In genomic region chr3:65385805-65386204, GRCh38 we compare ENCODE assay signal across 24 cellular contexts.
"Had no signal": no experiment of that assay in that cellular context is flagged by ENCODE, and none has a peak within 500 bp of the region (broad histone marks: within the 10 kb centered on the region; RNA-seq: fewer than 3 reads in every experiment).

No MANE protein-coding gene starts in this region.

- H3K27me3 ChIP-seq: breast epithelium, gastrocnemius medialis, neutrophil, stomach, suprapubic skin, tibial artery had no signal

- DNase-seq: activated B cell treated with CpG ODN at 0.5 μM for 24 hours; activated CD4-positive, alpha-beta T cell treated with anti-CD3 and anti-CD28 coated beads, Interleukin-2, amount 50 U/mL, for 1 hour; activated CD8-positive, alpha-beta T cell treated with anti-CD3 and anti-CD28 coated beads for 36 hours; activated gamma-delta T cell treated with Interleukin-2 at 50 U/mL for 16 hours; activated naive CD8-positive, alpha-beta T cell treated with anti-CD3 and anti-CD28 coated beads, Interleukin-2, amount 50 U/mL, for 24 hours; activated T-cell treated with anti-CD3 and anti-CD28 coated beads, Interleukin-2, amount 50 U/mL, for 4 hours; central memory CD4-positive, alpha-beta T cell; effector CD8-positive, alpha-beta T cell; gastrocnemius medialis; immature natural killer cell; lower lobe of right lung; mucosa of descending colon; stimulated activated CD4-positive, alpha-beta T cell treated with anti-CD3 and anti-CD28 coated beads, Interleukin-15, amount 100 ng/mL, for 24 hours; stimulated activated CD4-positive, alpha-beta T cell treated with anti-CD3 and anti-CD28 coated beads, Interleukin-2, amount 100 ng/mL, for 24 hours; stimulated activated naive B cell treated with anti-CD40 and anti-IgM and Interleukin-4, amounts not matched to agents 10 μg/mL and 1 μg/mL and 100 μg/mL, for 72 hours; stomach; T-helper 1 cell; tibial artery had no signal

- H3K4me1 ChIP-seq: breast epithelium, gastrocnemius medialis, lower lobe of right lung, stomach, suprapubic skin, tibial artery had no signal

- H3K4me3 ChIP-seq: breast epithelium, gastrocnemius medialis, lower lobe of right lung, mucosa of descending colon, stomach, suprapubic skin, tibial artery had no signal

- H3K27ac ChIP-seq: breast epithelium, epithelial cell of prostate, gastrocnemius medialis, lower lobe of right lung, neutrophil, stomach, suprapubic skin, tibial artery had no signal

- H3K9me3 ChIP-seq: breast epithelium, gastrocnemius medialis, lower lobe of right lung, mucosa of descending colon, neutrophil, stomach, suprapubic skin, tibial artery had no signal

- ATAC-seq: activated CD8-positive, alpha-beta T cell treated with anti-CD3 and anti-CD28 coated beads for 36 hours; activated naive CD8-positive, alpha-beta T cell treated with anti-CD3 and anti-CD28 coated beads, Interleukin-2, amount 50 U/mL, for 24 hours; activated T-cell treated with anti-CD3 and anti-CD28 coated beads, Interleukin-2, amount 50 U/mL, for 4 hours; activated T-helper 17 cell treated with anti-CD3 and anti-CD28 coated beads, Interleukin-2, amount 50 U/mL, for 72 hours; gastrocnemius medialis; left lobe of liver; lower lobe of right lung; mucosa of descending colon; stimulated activated naive B cell treated with anti-CD40 and anti-IgM and Interleukin-4, amounts not matched to agents 10 μg/mL and 1 μg/mL and 100 μg/mL, for 72 hours had no signal

- H3K36me3 ChIP-seq: breast epithelium, neutrophil had no signal
